8 cellular contexts compared by ENCODE assay signal in the genomic region with DNA sequence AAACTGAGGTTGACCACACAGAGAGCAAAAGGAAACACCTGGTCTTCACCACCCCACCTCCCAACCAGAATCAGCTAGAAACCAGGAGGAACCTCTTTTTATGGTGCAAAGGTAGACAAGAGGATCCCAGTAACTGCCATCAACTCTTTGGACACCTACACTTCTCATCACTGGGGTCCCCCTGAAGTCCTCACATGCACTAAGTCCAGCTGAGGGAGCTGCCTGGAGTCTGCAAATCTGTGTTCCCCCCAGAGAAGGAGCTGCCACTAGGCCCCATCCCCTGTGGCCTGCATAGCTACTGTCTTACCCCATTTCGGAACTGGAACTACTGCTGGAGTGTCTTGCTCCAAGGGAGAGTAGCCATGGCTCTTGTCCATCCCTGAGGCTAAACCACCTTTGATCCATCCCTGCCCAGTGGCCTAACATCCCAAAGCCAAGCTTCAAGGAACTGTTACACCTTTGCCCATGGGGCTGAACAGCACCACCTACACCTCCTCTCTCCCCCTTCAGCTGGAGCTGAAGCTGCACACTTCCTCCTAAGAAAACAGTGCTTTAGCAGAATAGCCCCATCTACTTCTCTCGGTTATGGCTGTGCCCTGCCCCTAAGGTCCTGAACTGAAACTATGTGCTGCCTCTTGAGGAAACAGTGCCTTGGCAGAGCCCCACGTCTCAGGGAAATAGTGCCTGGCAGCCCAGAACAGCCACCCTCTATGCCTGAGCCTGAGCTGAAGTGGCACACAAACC.
DNase-seq lines count a peak whose midpoint lies in the region; ATAC-seq, FAIRE-seq and TF ChIP-seq lines count a peak whose summit lies in the region.

No MANE protein-coding gene starts in this region.

- H3K9me3 Mint-ChIP-seq in activated CD4-positive, alpha-beta T cell treated with anti-CD3 and anti-CD28 coated beads for 36 hours (ENCODE audit: low read depth) = peaks cover 18% of the 10 kb centered on the region
- peaks cover 20% of the 10 kb centered on the region for H3K9me3 Mint-ChIP-seq in T-helper 2 cell treated with Interferon-gamma antibody and Interleukin-4, amounts not matched to agents 5 μg/mL and 100 μg/mL, for 36 hours
- H3K9me3 Mint-ChIP-seq in stimulated activated naive B cell treated with anti-CD40 and anti-IgM and Interleukin-4, amounts not matched to agents 10 μg/mL and 1 μg/mL and 100 μg/mL, for 72 hours = peaks cover 7 to 11% of the 10 kb centered on the region in 2 donors

- peak overlapping the region; percentile 87 for H3K27ac Mint-ChIP-seq in activated CD4-positive, alpha-beta T cell treated with anti-CD3 and anti-CD28 coated beads for 36 hours
- peak overlapping the region; percentile 96 for H3K27ac Mint-ChIP-seq in T-helper 2 cell treated with Interferon-gamma antibody and Interleukin-4, amounts not matched to agents 5 μg/mL and 100 μg/mL, for 36 hours
- H3K27ac Mint-ChIP-seq in stimulated activated naive B cell treated with anti-CD40 and anti-IgM and Interleukin-4, amounts not matched to agents 10 μg/mL and 1 μg/mL and 100 μg/mL, for 72 hours = peak overlapping the region; percentile 72

- TF ChIP-seq CTCF in D721Med (IDR thresholded peaks at IDR 0.05; ENCODE audit: insufficient read depth, missing control alignments) = no peak

- POLR2A ChIA-PET in activated CD4-positive, alpha-beta T cell treated with anti-CD3 and anti-CD28 coated beads for 36 hours (lab: Charles Lee) = interaction anchor here (0.6 to 1.3 kb wide), 5 partner anchors 86 to 168 kb away, joined by 3 to 4 read pairs (median 3); no protein-coding TSS in a partner anchor

- H3K4me1 Mint-ChIP-seq in activated CD4-positive, alpha-beta T cell treated with anti-CD3 and anti-CD28 coated beads for 36 hours = peaks cover 60% of the 10 kb centered on the region
- peaks cover 50% of the 10 kb centered on the region for H3K4me1 Mint-ChIP-seq in T-helper 2 cell treated with Interferon-gamma antibody and Interleukin-4, amounts not matched to agents 5 μg/mL and 100 μg/mL, for 36 hours (ENCODE audit: low read depth)
- peaks cover 39 to 61% of the 10 kb centered on the region in 2 donors for H3K4me1 Mint-ChIP-seq in stimulated activated naive B cell treated with anti-CD40 and anti-IgM and Interleukin-4, amounts not matched to agents 10 μg/mL and 1 μg/mL and 100 μg/mL, for 72 hours

- H3K36me3 Mint-ChIP-seq in activated CD4-positive, alpha-beta T cell treated with anti-CD3 and anti-CD28 coated beads for 36 hours (ENCODE audit: low read depth) = peaks cover 18% of the 10 kb centered on the region
- peaks cover 14% of the 10 kb centered on the region for H3K36me3 Mint-ChIP-seq in T-helper 2 cell treated with Interferon-gamma antibody and Interleukin-4, amounts not matched to agents 5 μg/mL and 100 μg/mL, for 36 hours (ENCODE audit: low read depth)
- H3K36me3 Mint-ChIP-seq in stimulated activated naive B cell treated with anti-CD40 and anti-IgM and Interleukin-4, amounts not matched to agents 10 μg/mL and 1 μg/mL and 100 μg/mL, for 72 hours = peaks cover 6 to 7% of the 10 kb centered on the region in 2 donors

- CTCF ChIA-PET in activated CD4-positive, alpha-beta T cell treated with anti-CD3 and anti-CD28 coated beads for 36 hours (lab: Charles Lee) = interaction anchor here (0.7 to 3.4 kb wide), 33 partner anchors 9 to 292 kb away, joined by 3 to 18 read pairs (median 4); partner anchors contain the start of gene KCNA2

- peak; percentile 35 for ATAC-seq in activated CD4-positive, alpha-beta T cell treated with anti-CD3 and anti-CD28 coated beads for 36 hours
- ATAC-seq in HG02938 (IDR thresholded peaks at IDR 0.05; ENCODE audit: unreplicated experiment) = peak; percentile 68
- peak; percentile 88 to 91 for ATAC-seq in stimulated activated naive B cell treated with anti-CD40 and anti-IgM and Interleukin-4, amounts not matched to agents 10 μg/mL and 1 μg/mL and 100 μg/mL, for 72 hours (replicated peaks)

- peak; percentile 33 for DNase-seq in activated CD4-positive, alpha-beta T cell treated with anti-CD3 and anti-CD28 coated beads for 36 hours
- DNase-seq in activated CD4-positive, alpha-beta T cell treated with anti-CD3 and anti-CD28 coated beads, Interleukin-2, amount 50 U/mL, for 4 hours = no peak
- DNase-seq in T-helper 2 cell treated with Interferon-gamma antibody and Interleukin-4, amounts not matched to agents 5 μg/mL and 100 μg/mL, for 36 hours (ENCODE audit: low spot score) = no peak
- DNase-seq in stimulated activated naive B cell treated with anti-CD40 and anti-IgM and Interleukin-4, amounts not matched to agents 10 μg/mL and 1 μg/mL and 100 μg/mL, for 72 hours = peak; percentile 49
- DNase-seq in NCI-H82 treated with DMSO at 0.1 percent for 48 hours (lab: John Stamatoyannopoulos, UW; ENCODE audit: unreplicated experiment) (no peak), GM03348 (ENCODE audit: low spot score) (no peak), D721Med (ENCODE audit: insufficient read length, low spot score) (no peak)

- intact Hi-C loops in activated CD4-positive, alpha-beta T cell treated with anti-CD3 and anti-CD28 coated beads for 36 hours (cut with DNase I, micrococcal nuclease) = loop anchor here in 1 of 2 experiments (10.0 kb wide), 2 partner anchors 177 to 383 kb away; partner anchors contain the start of genes LAMTOR5 and LRIF1

- peak overlapping the region; percentile 9 for H3K4me3 Mint-ChIP-seq in activated CD4-positive, alpha-beta T cell treated with anti-CD3 and anti-CD28 coated beads for 36 hours
- peak overlapping the region; percentile 82 for H3K4me3 Mint-ChIP-seq in T-helper 2 cell treated with Interferon-gamma antibody and Interleukin-4, amounts not matched to agents 5 μg/mL and 100 μg/mL, for 36 hours
- H3K4me3 Mint-ChIP-seq in stimulated activated naive B cell treated with anti-CD40 and anti-IgM and Interleukin-4, amounts not matched to agents 10 μg/mL and 1 μg/mL and 100 μg/mL, for 72 hours = peak overlapping the region; percentile 33 to 55

- H3K27me3 Mint-ChIP-seq in activated CD4-positive, alpha-beta T cell treated with anti-CD3 and anti-CD28 coated beads for 36 hours = no peaks in the 10 kb centered on the region
- H3K27me3 Mint-ChIP-seq in T-helper 2 cell treated with Interferon-gamma antibody and Interleukin-4, amounts not matched to agents 5 μg/mL and 100 μg/mL, for 36 hours (ENCODE audit: low read depth) = peaks cover 25% of the 10 kb centered on the region
- no peaks in the 10 kb centered on the region for H3K27me3 Mint-ChIP-seq in stimulated activated naive B cell treated with anti-CD40 and anti-IgM and Interleukin-4, amounts not matched to agents 10 μg/mL and 1 μg/mL and 100 μg/mL, for 72 hours

- FAIRE-seq in D721Med (lab: Jason Lieb, UNC) = no peak

Comparison
In these comparisons a context has a peak if more than half of its experiments do, and no peak if none do; other contexts are left out.
1. DNase-seq: peak in activated CD4-positive, alpha-beta T cell treated with anti-CD3 and anti-CD28 coated beads for 36 hours (single experiment) and stimulated activated naive B cell treated with anti-CD40 and anti-IgM and Interleukin-4, amounts not matched to agents 10 μg/mL and 1 μg/mL and 100 μg/mL, for 72 hours (single experiment); none in activated CD4-positive, alpha-beta T cell treated with anti-CD3 and anti-CD28 coated beads, Interleukin-2, amount 50 U/mL, for 4 hours (0 of 2), T-helper 2 cell treated with Interferon-gamma antibody and Interleukin-4, amounts not matched to agents 5 μg/mL and 100 μg/mL, for 36 hours (single experiment), NCI-H82 treated with DMSO at 0.1 percent for 48 hours (single experiment), GM03348 (single experiment) and D721Med (single experiment).
2. ATAC-seq: peak in every context shown above with its lines; median percentile 90 in stimulated activated naive B cell treated with anti-CD40 and anti-IgM and Interleukin-4, amounts not matched to agents 10 μg/mL and 1 μg/mL and 100 μg/mL, for 72 hours; 68 in HG02938; 35 in activated CD4-positive, alpha-beta T cell treated with anti-CD3 and anti-CD28 coated beads for 36 hours.
3. H3K4me3 Mint-ChIP-seq: peak in every context shown above with its lines; median percentile 82 in T-helper 2 cell treated with Interferon-gamma antibody and Interleukin-4, amounts not matched to agents 5 μg/mL and 100 μg/mL, for 36 hours; 44 in stimulated activated naive B cell treated with anti-CD40 and anti-IgM and Interleukin-4, amounts not matched to agents 10 μg/mL and 1 μg/mL and 100 μg/mL, for 72 hours; 9 in activated CD4-positive, alpha-beta T cell treated with anti-CD3 and anti-CD28 coated beads for 36 hours.
4. Peak in every context shown above with its lines, with median percentiles within 50 percentile points of each other: H3K27ac Mint-ChIP-seq.